In genomic region chr11:35035894-35036408, GRCh38 we compare ENCODE assay signal across 8 cellular contexts.
DNase-seq lines count a peak whose midpoint lies in the region; ATAC-seq, FAIRE-seq and TF ChIP-seq lines count a peak whose summit lies in the region.

No MANE protein-coding gene starts in this region.

- TF ChIP-seq RAD21 in liver (IDR thresholded peaks at IDR 0.05) (no peak), HepG2 (CRISPR knock-in tag; IDR thresholded peaks at IDR 0.05) (no peak)

- H3K9me3 ChIP-seq in liver (ENCODE audit: control insufficient read depth in 4 of 4, low read length in 3 of 4) (no peaks in the 10 kb centered on the region), HepG2 (ENCODE audit: low read length) (no peaks in the 10 kb centered on the region), Caco-2 (no peaks in the 10 kb centered on the region)

- H3K27me3 Mint-ChIP-seq in activated CD4-positive, alpha-beta T cell treated with anti-CD3 and anti-CD28 coated beads, Interleukin-2, amount 10 ng/mL, durations not matched to agents 7 days and 5 days, result peaks cover 7% of the 10 kb centered on the region
- H3K27me3 Mint-ChIP-seq in Caco-2 (ENCODE audit: insufficient read depth, unreplicated experiment) (no peaks in the 10 kb centered on the region), nephron progenitor cell (ENCODE audit: low read depth, poor library complexity) (peaks cover 5% of the 10 kb centered on the region)

- no peaks in the 10 kb centered on the region for H4K20me1 ChIP-seq in HepG2 (ENCODE audit: insufficient read depth, low read length)

- POLR2A ChIA-PET in HepG2 (lab: Yijun Ruan, JAX), result no interaction called here
- POLR2A ChIA-PET in activated CD4-positive, alpha-beta T cell treated with anti-CD3 and anti-CD28 coated beads, Interleukin-2, amount 10 ng/mL, durations not matched to agents 7 days and 5 days (lab: Charles Lee), result interaction anchor here (0.9 kb wide), 1 partner anchor 23 kb away, joined by 3 read pairs; no protein-coding TSS in a partner anchor
- POLR2A ChIA-PET in Caco-2 (lab: Charles Lee), result interaction anchor here (0.6 kb wide), 1 partner anchor 289 kb away, joined by 3 read pairs; no protein-coding TSS in a partner anchor

- no peak overlapping the region for H3K27ac ChIP-seq in liver (ENCODE audit: low read depth in 1 of 2, low read length in 2 of 2)
- no peak overlapping the region for H3K27ac ChIP-seq in HepG2 (ENCODE audit: extremely low read length, insufficient read depth, low read length)

- no peaks in the 10 kb centered on the region for H3K79me2 ChIP-seq in HepG2 (ENCODE audit: insufficient read depth, low read length)

- no peak overlapping the region for H3K9ac ChIP-seq in liver (ENCODE audit: low read depth in 1 of 2, low read length in 2 of 2)
- H3K9ac ChIP-seq in HepG2 (ENCODE audit: insufficient read depth, low read depth, low read length), result no peak overlapping the region

- peaks cover 15% of the 10 kb centered on the region for H3K36me3 Mint-ChIP-seq in activated CD4-positive, alpha-beta T cell treated with anti-CD3 and anti-CD28 coated beads, Interleukin-2, amount 10 ng/mL, durations not matched to agents 7 days and 5 days (ENCODE audit: low read depth)
- no peaks in the 10 kb centered on the region for H3K36me3 Mint-ChIP-seq in Caco-2 (ENCODE audit: insufficient read depth, unreplicated experiment)
- H3K36me3 Mint-ChIP-seq in nephron progenitor cell (ENCODE audit: low read depth), result no peaks in the 10 kb centered on the region

- CTCF ChIA-PET in HepG2 (lab: Yijun Ruan, JAX; ENCODE audit: low intra/inter-chr PET ratio, low total read pairs), result no interaction called here
- CTCF ChIA-PET in activated CD4-positive, alpha-beta T cell treated with anti-CD3 and anti-CD28 coated beads, Interleukin-2, amount 10 ng/mL, durations not matched to agents 7 days and 5 days (lab: Charles Lee), result interaction anchor here (1.2 to 1.6 kb wide), 2 partner anchors 26 to 127 kb away, joined by 3 to 4 read pairs; no protein-coding TSS in a partner anchor
- CTCF ChIA-PET in Caco-2 (lab: Charles Lee), result no interaction called here

- no peak overlapping the region for H3K4me3 ChIP-seq in liver (ENCODE audit: low read depth in 1 of 3, low read length in 3 of 3)
- no peak overlapping the region for H3K4me3 ChIP-seq in HepG2 (replicated peaks in 1 of 3; ENCODE audit: insufficient read depth in 1 of 3, low read depth in 2 of 3, low read length in 3 of 3)
- H3K4me3 ChIP-seq in epithelial cell of esophagus (ENCODE audit: low read length), result no peak overlapping the region
- H3K4me3 ChIP-seq in Caco-2 (ENCODE audit: low read depth, low read length), result no peak overlapping the region

- H3K27ac Mint-ChIP-seq in activated CD4-positive, alpha-beta T cell treated with anti-CD3 and anti-CD28 coated beads, Interleukin-2, amount 10 ng/mL, durations not matched to agents 7 days and 5 days, result no peak overlapping the region
- H3K27ac Mint-ChIP-seq in Caco-2 (ENCODE audit: unreplicated experiment) (no peak overlapping the region), nephron progenitor cell (no peak overlapping the region)

- H3K4me1 ChIP-seq in liver (ENCODE audit: control insufficient read depth in 4 of 4, insufficient read depth in 4 of 4, low read length in 3 of 4), result no peaks in the 10 kb centered on the region
- H3K4me1 ChIP-seq in HepG2 (ENCODE audit: insufficient read depth, low read length), result no peaks in the 10 kb centered on the region
- H3K4me1 ChIP-seq in Caco-2, result 0 out of 2 replicates have a peak, but pooled peaks cover 4% of the 10 kb centered on the region

- WGBS in liver, result 84% methylated on average over 3 of the region's 3 CpGs
- 36% methylated on average over 3 of the region's 3 CpGs for WGBS in HepG2 (ENCODE audit: low lambda C conversion rate)

- H3K4me2 ChIP-seq in HepG2 (ENCODE audit: low read depth, low read length), result no peak overlapping the region

- DNase-seq in HepG2 (ENCODE audit: low spot score) (no peak), MV-4-11 (lab: John Stamatoyannopoulos, UW) (peak; percentile 100), epithelial cell of esophagus (ENCODE audit: low read depth) (peak; percentile 89), Caco-2 (no peak), nephron progenitor cell (no peak)
- no peak for DNase-seq in activated CD4-positive, alpha-beta T cell treated with anti-CD3 and anti-CD28 coated beads, Interleukin-2, amount 10 ng/mL, durations not matched to agents 7 days and 5 days

- TF ChIP-seq CTCF in liver (IDR thresholded peaks at IDR 0.05; ENCODE audit: low read depth, low read length, missing input control) (no peak), HepG2 (CRISPR knock-in tag; IDR thresholded peaks at IDR 0.05) (no peak), epithelial cell of esophagus (IDR thresholded peaks at IDR 0.05; ENCODE audit: insufficient read depth, low read depth, low read length, missing control alignments) (no peak), Caco-2 (IDR thresholded peaks at IDR 0.05; ENCODE audit: insufficient read depth in 1 of 2, low read depth in 1 of 2, low read length in 1 of 2, severe bottlenecking in 1 of 2, unreplicated experiment in 1 of 2) (no peak), nephron progenitor cell (IDR thresholded peaks at IDR 0.05) (no peak)

- no peaks in the 10 kb centered on the region for H3K36me3 ChIP-seq in liver (ENCODE audit: control insufficient read depth in 4 of 4, insufficient read depth in 3 of 4, low read depth in 1 of 4, low read length in 3 of 4)
- no peaks in the 10 kb centered on the region for H3K36me3 ChIP-seq in HepG2 (replicated peaks in 1 of 2; ENCODE audit: control insufficient read depth in 1 of 2, insufficient read depth in 2 of 2, low read length in 2 of 2)
- H3K36me3 ChIP-seq in Caco-2 (ENCODE audit: control insufficient read depth, insufficient read depth, low read length), result no peaks in the 10 kb centered on the region

- H3K4me1 Mint-ChIP-seq in activated CD4-positive, alpha-beta T cell treated with anti-CD3 and anti-CD28 coated beads, Interleukin-2, amount 10 ng/mL, durations not matched to agents 7 days and 5 days, result peaks cover 61% of the 10 kb centered on the region
- H3K4me1 Mint-ChIP-seq in Caco-2 (ENCODE audit: low read depth, unreplicated experiment) (peaks cover 13% of the 10 kb centered on the region), nephron progenitor cell (no peaks in the 10 kb centered on the region)

- no peak overlapping the region for H3K4me3 Mint-ChIP-seq in activated CD4-positive, alpha-beta T cell treated with anti-CD3 and anti-CD28 coated beads, Interleukin-2, amount 10 ng/mL, durations not matched to agents 7 days and 5 days
- H3K4me3 Mint-ChIP-seq in Caco-2 (ENCODE audit: unreplicated experiment) (no peak overlapping the region), nephron progenitor cell (no peak overlapping the region)

- in situ Hi-C loops in HepG2 (cut with HindIII; ENCODE audit: extremely low pct_ligation_motif_present, low pct_unique_long_range_greater_than_20kb), result no loop called here

- intact Hi-C loops in HepG2 (cut with micrococcal nuclease; ENCODE audit: unreplicated experiment), result no loop called here
- intact Hi-C loops in Caco-2 (cut with micrococcal nuclease; ENCODE audit: unreplicated experiment), result no loop called here

- peaks cover 25% of the 10 kb centered on the region for H3K9me3 Mint-ChIP-seq in activated CD4-positive, alpha-beta T cell treated with anti-CD3 and anti-CD28 coated beads, Interleukin-2, amount 10 ng/mL, durations not matched to agents 7 days and 5 days
- peaks cover 14% of the 10 kb centered on the region for H3K9me3 Mint-ChIP-seq in Caco-2 (ENCODE audit: unreplicated experiment)
- no peaks in the 10 kb centered on the region for H3K9me3 Mint-ChIP-seq in nephron progenitor cell

- no TSS peak for BruUV-seq in HepG2 (replicated peaks; lab: Mats Ljungman, UMichigan)
- BruUV-seq in Caco-2 (replicated peaks; lab: Mats Ljungman, UMichigan), result no TSS peak

- H3K27me3 ChIP-seq in liver (ENCODE audit: control insufficient read depth in 4 of 4, insufficient read depth in 4 of 4, low read length in 3 of 4), result peaks cover 0 to 1% (median 0%) of the 10 kb centered on the region in 4 donors
- H3K27me3 ChIP-seq in HepG2 (ENCODE audit: control insufficient read depth in 1 of 2, insufficient read depth in 2 of 2, low read length in 2 of 2), result peaks cover 0 to 3% of the 10 kb centered on the region in 2 experiments; a peak in 3 of 5 replicates
- H3K27me3 ChIP-seq in Caco-2 (replicated peaks; ENCODE audit: control insufficient read depth, insufficient read depth, low read length), result no peaks in the 10 kb centered on the region; the same call in 1 of the 2 replicates

- TF ChIP-seq EP300 in HepG2 (IDR thresholded peaks at IDR 0.05; ENCODE audit: low read depth in 2 of 2, low read length in 2 of 2) (no peak), HepG2 (CRISPR knock-in tag; IDR thresholded peaks at IDR 0.05; ENCODE audit: borderline replicate concordance) (no peak)

- FAIRE-seq in HepG2 (lab: Jason Lieb, UNC), result no peak

- H2AFZ ChIP-seq in HepG2 (ENCODE audit: low read length), result no peak overlapping the region

- TF ChIP-seq POLR2A in HepG2 (IDR thresholded peaks at IDR 0.05; ENCODE audit: insufficient read depth in 1 of 2, low read depth in 2 of 2, low read length in 2 of 2), result no peak

- no peak for ATAC-seq in HepG2
- no peak for ATAC-seq in GM19324 (IDR thresholded peaks at IDR 0.05; ENCODE audit: low FRiP score, unreplicated experiment)

TF ChIP-seq in liver, 16 proteins besides CTCF, POLR2A, EP300 and RAD21:
- TF ChIP-seq, protein P1, sequence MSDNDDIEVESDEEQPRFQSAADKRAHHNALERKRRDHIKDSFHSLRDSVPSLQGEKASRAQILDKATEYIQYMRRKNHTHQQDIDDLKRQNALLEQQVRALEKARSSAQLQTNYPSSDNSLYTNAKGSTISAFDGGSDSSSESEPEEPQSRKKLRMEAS (IDR thresholded peaks at IDR 0.05), result peak; percentile 22
- TF ChIP-seq TAF1 (conservative IDR thresholded peaks at IDR 0.05), result no peak

TF ChIP-seq in HepG2, 621 proteins besides CTCF, POLR2A, EP300 and RAD21:
- TF ChIP-seq PHF8 (CRISPR knock-in tag; IDR thresholded peaks at IDR 0.05), result no peak
- TF ChIP-seq ZNF614 (CRISPR knock-in tag; IDR thresholded peaks at IDR 0.05; ENCODE audit: borderline replicate concordance), result no peak
- no peak for TF ChIP-seq SIN3B (IDR thresholded peaks at IDR 0.05; ENCODE audit: low read length)

Comparison
In these comparisons a context has a peak if more than half of its experiments do, and no peak if none do; other contexts are left out.
1. DNase-seq: peak in MV-4-11 (single experiment) and epithelial cell of esophagus (single experiment); none in HepG2 (single experiment), activated CD4-positive, alpha-beta T cell treated with anti-CD3 and anti-CD28 coated beads, Interleukin-2, amount 10 ng/mL, durations not matched to agents 7 days and 5 days (single experiment), Caco-2 (0 of 2) and nephron progenitor cell (single experiment).